Comparison of ENCODE assay signal across 8 cellular contexts in the genomic region with DNA sequence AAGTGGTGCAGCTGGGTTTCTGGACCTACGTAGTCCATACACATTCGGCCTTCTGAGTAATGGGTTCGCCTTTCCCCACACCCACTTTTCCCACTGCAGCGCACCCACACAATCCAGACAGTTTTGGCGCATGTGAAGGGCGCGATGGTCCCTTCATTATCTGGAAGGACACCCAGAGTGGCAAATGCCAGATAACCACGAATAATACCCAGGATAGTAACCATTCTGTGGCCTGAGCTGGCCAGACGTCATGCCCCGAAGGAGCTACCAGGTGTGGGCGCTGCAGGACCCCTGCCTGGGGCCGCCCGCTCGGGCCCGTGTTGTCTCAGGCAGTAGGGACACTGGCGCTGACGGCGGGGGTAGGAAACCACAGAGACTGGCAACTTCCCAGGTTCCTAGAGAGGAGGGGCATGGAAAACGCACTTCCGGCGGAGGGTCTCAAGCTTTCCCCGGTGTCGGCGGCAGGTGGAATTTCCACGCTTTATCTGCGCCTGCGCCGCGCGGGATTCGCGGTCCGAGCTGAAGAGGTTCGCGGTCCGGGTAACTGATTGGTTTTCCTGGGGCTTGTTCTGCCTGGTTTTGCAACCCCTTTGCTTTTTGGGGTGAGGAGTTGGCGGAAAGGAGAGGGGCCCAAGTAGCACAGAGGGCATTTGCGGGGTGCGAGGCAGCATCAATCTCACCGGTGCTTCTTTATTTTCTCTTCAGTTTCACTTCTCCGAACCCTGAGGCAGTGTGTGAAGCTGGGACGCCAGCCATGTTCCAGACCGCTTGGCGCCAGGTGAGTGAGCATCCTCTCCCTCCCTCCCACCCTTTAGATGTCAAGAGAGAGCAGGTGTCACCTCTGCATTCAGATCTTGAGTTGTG. TPM values are rescaled to one million over a fixed set of nuclear protein-coding genes. Genes with fewer than 3 reads are reported as not detected.
A peak's percentile ranks its signal among the peaks of the same experiment; 100 is the strongest.
DNase-seq lines count a peak whose midpoint lies in the region; ATAC-seq and TF ChIP-seq lines count a peak whose summit lies in the region.

A gene (plus strand): TSS at position 441 of the 864 bp plus-strand sequence. CDS start 314 bp downstream, at position 755.

- H3K4me1 ChIP-seq in liver (ENCODE audit: control insufficient read depth in 4 of 4, insufficient read depth in 4 of 4, low read length in 3 of 4), result peaks cover 0 to 8% (median 4%) of the 10 kb centered on the region in 4 donors

- H3K9ac ChIP-seq in liver (ENCODE audit: low read depth in 1 of 2, low read length in 2 of 2), result peak within 1 kb of the TSS; percentile 47 to 92

- 6% methylated on average over 44 of the region's 44 CpGs for WGBS in liver

- H3K27ac ChIP-seq in liver (ENCODE audit: low read depth in 1 of 2, low read length in 2 of 2), result peak within 1 kb of the TSS; percentile 78 to 86

- H3K27me3 ChIP-seq in liver (ENCODE audit: control insufficient read depth in 4 of 4, insufficient read depth in 4 of 4, low read length in 3 of 4), result no peaks in the 10 kb centered on the region

- H3K4me3 ChIP-seq in liver (ENCODE audit: low read depth in 1 of 3, low read length in 3 of 3), result peak within 1 kb of the TSS; percentile 67 to 94 (median 88)

- TF ChIP-seq RAD21 in liver (IDR thresholded peaks at IDR 0.05), result peak in 1 of 2 donors; percentile 48

- DNase-seq in NOMO-1 treated with DMSO at 0.1 percent for 48 hours (lab: John Stamatoyannopoulos, UW; ENCODE audit: unreplicated experiment), result peak; percentile 8
- DNase-seq in NOMO-1 treated with dmso at 0.1 percent for 144 hours (lab: John Stamatoyannopoulos, UW; ENCODE audit: unreplicated experiment), result no peak
- peak; percentile 85 for DNase-seq in NCI-H2227 treated with DMSO at 0.1 percent for 48 hours (lab: John Stamatoyannopoulos, UW)
- DNase-seq in activated CD4-positive, alpha-beta T cell treated with anti-CD3 and anti-CD28 coated beads for 48 hours, result peak; percentile 54
- DNase-seq in cortex of kidney (lab: John Stamatoyannopoulos, UW), result peak; percentile 48
- DNase-seq in stimulated activated CD4-positive, alpha-beta T cell treated with anti-CD3 and anti-CD28 coated beads, Interleukin-4, amount 100 ng/mL, for 1 hour, result peak; percentile 50

- peaks cover 0 to 2% (median under 1%) of the 10 kb centered on the region in 4 donors for H3K36me3 ChIP-seq in liver (ENCODE audit: control insufficient read depth in 4 of 4, insufficient read depth in 3 of 4, low read depth in 1 of 4, low read length in 3 of 4)

- no peak for TF ChIP-seq CTCF in liver (IDR thresholded peaks at IDR 0.05; ENCODE audit: low read depth, low read length, missing input control)

- ATAC-seq in HG03025 (IDR thresholded peaks at IDR 0.05; ENCODE audit: low FRiP score, unreplicated experiment), result peak; percentile 70

- no peaks in the 10 kb centered on the region for H3K9me3 ChIP-seq in liver (ENCODE audit: control insufficient read depth in 4 of 4, low read length in 3 of 4)

TF ChIP-seq in liver, 16 proteins besides CTCF, POLR2A, EP300 and RAD21:
- TF ChIP-seq HNF4A (conservative IDR thresholded peaks at IDR 0.05) (peak in 1 of 2 donors; percentile 6), SP1 (IDR thresholded peaks at IDR 0.05) (peak; percentile 25), RXRA (IDR thresholded peaks at IDR 0.05) (peak; percentile 26 to 39), NR2F2 (IDR thresholded peaks at IDR 0.05) (no peak), TAF1 (conservative IDR thresholded peaks at IDR 0.05) (peak; percentile 84), HNF4G (IDR thresholded peaks at IDR 0.05) (no peak), GABPA (IDR thresholded peaks at IDR 0.05 in 1 of 2, conservative IDR thresholded peaks at IDR 0.05 in 1 of 2) (peak; percentile 70 to 89), YY1 (IDR thresholded peaks at IDR 0.05) (peak; percentile 66), EGR1 (IDR thresholded peaks at IDR 0.05; ENCODE audit: low read depth in 2 of 2) (no peak)
- TF ChIP-seq, protein P1, sequence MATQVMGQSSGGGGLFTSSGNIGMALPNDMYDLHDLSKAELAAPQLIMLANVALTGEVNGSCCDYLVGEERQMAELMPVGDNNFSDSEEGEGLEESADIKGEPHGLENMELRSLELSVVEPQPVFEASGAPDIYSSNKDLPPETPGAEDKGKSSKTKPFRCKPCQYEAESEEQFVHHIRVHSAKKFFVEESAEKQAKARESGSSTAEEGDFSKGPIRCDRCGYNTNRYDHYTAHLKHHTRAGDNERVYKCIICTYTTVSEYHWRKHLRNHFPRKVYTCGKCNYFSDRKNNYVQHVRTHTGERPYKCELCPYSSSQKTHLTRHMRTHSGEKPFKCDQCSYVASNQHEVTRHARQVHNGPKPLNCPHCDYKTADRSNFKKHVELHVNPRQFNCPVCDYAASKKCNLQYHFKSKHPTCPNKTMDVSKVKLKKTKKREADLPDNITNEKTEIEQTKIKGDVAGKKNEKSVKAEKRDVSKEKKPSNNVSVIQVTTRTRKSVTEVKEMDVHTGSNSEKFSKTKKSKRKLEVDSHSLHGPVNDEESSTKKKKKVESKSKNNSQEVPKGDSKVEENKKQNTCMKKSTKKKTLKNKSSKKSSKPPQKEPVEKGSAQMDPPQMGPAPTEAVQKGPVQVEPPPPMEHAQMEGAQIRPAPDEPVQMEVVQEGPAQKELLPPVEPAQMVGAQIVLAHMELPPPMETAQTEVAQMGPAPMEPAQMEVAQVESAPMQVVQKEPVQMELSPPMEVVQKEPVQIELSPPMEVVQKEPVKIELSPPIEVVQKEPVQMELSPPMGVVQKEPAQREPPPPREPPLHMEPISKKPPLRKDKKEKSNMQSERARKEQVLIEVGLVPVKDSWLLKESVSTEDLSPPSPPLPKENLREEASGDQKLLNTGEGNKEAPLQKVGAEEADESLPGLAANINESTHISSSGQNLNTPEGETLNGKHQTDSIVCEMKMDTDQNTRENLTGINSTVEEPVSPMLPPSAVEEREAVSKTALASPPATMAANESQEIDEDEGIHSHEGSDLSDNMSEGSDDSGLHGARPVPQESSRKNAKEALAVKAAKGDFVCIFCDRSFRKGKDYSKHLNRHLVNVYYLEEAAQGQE (IDR thresholded peaks at IDR 0.05), result peak; percentile 63
- TF ChIP-seq, protein P2, sequence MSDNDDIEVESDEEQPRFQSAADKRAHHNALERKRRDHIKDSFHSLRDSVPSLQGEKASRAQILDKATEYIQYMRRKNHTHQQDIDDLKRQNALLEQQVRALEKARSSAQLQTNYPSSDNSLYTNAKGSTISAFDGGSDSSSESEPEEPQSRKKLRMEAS (IDR thresholded peaks at IDR 0.05), result peak; percentile 63
- TF ChIP-seq, protein P3, sequence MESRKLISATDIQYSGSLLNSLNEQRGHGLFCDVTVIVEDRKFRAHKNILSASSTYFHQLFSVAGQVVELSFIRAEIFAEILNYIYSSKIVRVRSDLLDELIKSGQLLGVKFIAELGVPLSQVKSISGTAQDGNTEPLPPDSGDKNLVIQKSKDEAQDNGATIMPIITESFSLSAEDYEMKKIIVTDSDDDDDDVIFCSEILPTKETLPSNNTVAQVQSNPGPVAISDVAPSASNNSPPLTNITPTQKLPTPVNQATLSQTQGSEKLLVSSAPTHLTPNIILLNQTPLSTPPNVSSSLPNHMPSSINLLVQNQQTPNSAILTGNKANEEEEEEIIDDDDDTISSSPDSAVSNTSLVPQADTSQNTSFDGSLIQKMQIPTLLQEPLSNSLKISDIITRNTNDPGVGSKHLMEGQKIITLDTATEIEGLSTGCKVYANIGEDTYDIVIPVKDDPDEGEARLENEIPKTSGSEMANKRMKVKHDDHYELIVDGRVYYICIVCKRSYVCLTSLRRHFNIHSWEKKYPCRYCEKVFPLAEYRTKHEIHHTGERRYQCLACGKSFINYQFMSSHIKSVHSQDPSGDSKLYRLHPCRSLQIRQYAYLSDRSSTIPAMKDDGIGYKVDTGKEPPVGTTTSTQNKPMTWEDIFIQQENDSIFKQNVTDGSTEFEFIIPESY (IDR thresholded peaks at IDR 0.05), result peak; percentile 20

RNA-seq across cellular contexts. Expression of the gene that starts here (rescaled TPM):
- total RNA-seq in liver, result 1 to 10 TPM; 2.4 to 7.1 TPM
- 1 to 10 TPM in 1 of 2 donors, under 1 TPM in 1; 0.95 to 1.0 TPM for polyA plus RNA-seq in liver
